ENCODE assay signal across 23 cellular contexts in the genomic region with DNA sequence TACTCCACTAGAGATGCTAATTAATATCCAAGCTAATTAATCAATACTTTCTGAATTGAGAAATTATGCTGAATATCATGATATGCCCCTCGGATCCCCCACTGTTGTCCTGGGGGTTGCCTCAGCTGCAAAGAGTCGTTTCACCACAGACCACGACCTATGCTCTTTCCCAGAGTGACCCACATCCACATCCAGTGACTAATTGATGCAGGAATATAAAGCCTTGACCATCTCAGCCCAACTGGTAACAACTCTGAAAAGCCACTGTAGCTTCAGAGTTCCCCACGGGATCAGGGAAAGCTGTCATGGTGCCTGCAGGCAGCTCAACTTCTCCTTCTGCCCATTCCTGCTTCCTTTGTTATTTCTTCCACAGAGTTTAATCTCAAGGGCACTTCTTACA.
"Had no signal": no experiment of that assay in that cellular context is flagged by ENCODE, and none has a peak within 500 bp of the region (broad histone marks: within the 10 kb centered on the region; RNA-seq: fewer than 3 reads in every experiment).

No MANE protein-coding gene starts in this region.

- H3K4me2 ChIP-seq: smooth muscle cell had no signal

- H3K4me3 ChIP-seq: coronary artery, lower lobe of right lung, smooth muscle cell, upper lobe of left lung had no signal

- H3K9me3 ChIP-seq: lower lobe of right lung, upper lobe of left lung had no signal

- H3K27me3 ChIP-seq: upper lobe of left lung had no signal

- H3K4me1 ChIP-seq: lower lobe of right lung, upper lobe of left lung had no signal

- H3K27ac ChIP-seq: coronary artery, lower lobe of right lung, upper lobe of left lung had no signal

- DNase-seq: activated B cell treated with CpG ODN at 0.5 μM for 24 hours; activated CD4-positive, alpha-beta T cell treated with anti-CD3 and anti-CD28 coated beads for 36 hours; activated CD4-positive, alpha-beta T cell treated with anti-CD3 and anti-CD28 coated beads, Interleukin-2, amount 50 U/mL, for 4 hours; activated CD8-positive, alpha-beta memory T cell treated with anti-CD3 and anti-CD28 coated beads for 24 hours; activated CD8-positive, alpha-beta memory T cell treated with anti-CD3 and anti-CD28 coated beads, Interleukin-2, amount 50 U/mL, for 4 hours; activated naive CD4-positive, alpha-beta T cell; activated naive CD8-positive, alpha-beta T cell treated with anti-CD3 and anti-CD28 coated beads for 36 hours; activated T-cell treated with anti-CD3 and anti-CD28 coated beads, Interleukin-2, amount 50 U/mL, for 24 hours; amniotic stem cell; cerebellar nuclear complex; lower lobe of right lung; mesendoderm; naive thymus-derived CD4-positive, alpha-beta T cell; occipital lobe; posterior cingulate gyrus; stimulated activated CD4-positive, alpha-beta T cell treated with anti-CD3 and anti-CD28 coated beads, Interleukin-15, amount 100 ng/mL, for 24 hours; T1000; upper lobe of left lung had no signal

- H3K36me3 ChIP-seq: lower lobe of right lung, upper lobe of left lung had no signal

- ATAC-seq: activated CD4-positive, alpha-beta T cell treated with anti-CD3 and anti-CD28 coated beads for 36 hours; left lobe of liver; lower lobe of right lung; naive thymus-derived CD4-positive, alpha-beta T cell; sciatic nerve; stimulated activated memory B cell treated with anti-CD40 and anti-IgM and Interleukin-4, amounts not matched to agents 10 μg/mL and 1 μg/mL and 100 μg/mL, for 72 hours had no signal
